In genomic region chr16:11205754-11206459, GRCh38 we compare ENCODE assay signal across 8 cellular contexts. TPM values are rescaled to one million over a fixed set of nuclear protein-coding genes. Genes with fewer than 3 reads are reported as not detected.
DNase-seq lines count a peak whose midpoint lies in the region; ATAC-seq and TF ChIP-seq lines count a peak whose summit lies in the region.
"Had no signal": no experiment of that assay in that cellular context is flagged by ENCODE, and none has a peak within 500 bp of the region (broad histone marks: within the 10 kb centered on the region; RNA-seq: fewer than 3 reads in every experiment).

No MANE protein-coding gene starts in this region.

- H3K36me3 ChIP-seq in adipocyte (ENCODE audit: control insufficient read depth, insufficient read depth, low read length, severe bottlenecking), result no peaks in the 10 kb centered on the region

- TF ChIP-seq CTCF in GM12865 (IDR thresholded peaks at IDR 0.05; ENCODE audit: insufficient read depth, low read depth, low read length, missing control alignments), result no peak

- H3K9ac ChIP-seq in adipocyte (ENCODE audit: low read length), result no peak overlapping the region

- ATAC-seq in HG03045 (IDR thresholded peaks at IDR 0.05; ENCODE audit: unreplicated experiment) (peak; percentile 31), HG03108 (IDR thresholded peaks at IDR 0.05; ENCODE audit: unreplicated experiment) (no peak), HG03135 (IDR thresholded peaks at IDR 0.05; ENCODE audit: unreplicated experiment) (no peak)

- H3K4me1 ChIP-seq in adipocyte (ENCODE audit: control insufficient read depth, insufficient read depth, low read length), result peaks cover 21% of the 10 kb centered on the region

- no peaks in the 10 kb centered on the region for H3K27me3 ChIP-seq in adipocyte (replicated peaks; ENCODE audit: control insufficient read depth, insufficient read depth, low read length)

- no peak overlapping the region; the same call in 1 of the 2 replicates for H3K4me3 ChIP-seq in GM12865 (ENCODE audit: low read depth, low read length)
- no peak overlapping the region for H3K4me3 ChIP-seq in adipocyte (ENCODE audit: low read length)
- H3K4me3 ChIP-seq: SK-N-MC had no signal

- peak; percentile 67 for DNase-seq in GM12865 (ENCODE audit: low read depth)
- peak; percentile 27 for DNase-seq in adipocyte (ENCODE audit: low read depth)
- DNase-seq in myocyte (ENCODE audit: low read depth), result peak; percentile 29
- DNase-seq in activated CD4-positive, CD25-positive, alpha-beta regulatory T cell (lab: John Stamatoyannopoulos, UW), result no peak

- H3K9me3 ChIP-seq in adipocyte (ENCODE audit: control insufficient read depth, low read length), result peaks cover 7% of the 10 kb centered on the region

RNA-seq across cellular contexts. Expression of gene SOCS1, which starts 50.1 kb away (rescaled TPM):
- total RNA-seq in myocyte, result 1.2 and 1.5 TPM in 2 replicates
- polyA plus RNA-seq in myocyte (2012), result 1.0 TPM

Comparison
In these comparisons a context has a peak if more than half of its experiments do, and no peak if none do; other contexts are left out.
1. DNase-seq: peak in GM12865 (single experiment), adipocyte (single experiment) and myocyte (single experiment); none in activated CD4-positive, CD25-positive, alpha-beta regulatory T cell (0 of 4).